ENCODE assay signal across 13 cellular contexts in genomic region chr17:62725791-62726249, GRCh38.
DNase-seq lines count a peak whose midpoint lies in the region; ATAC-seq, FAIRE-seq and TF ChIP-seq lines count a peak whose summit lies in the region.
"Had no signal": no experiment of that assay in that cellular context is flagged by ENCODE, and none has a peak within 500 bp of the region (broad histone marks: within the 10 kb centered on the region; RNA-seq: fewer than 3 reads in every experiment).

No MANE protein-coding gene starts in this region.

- peak overlapping the region in 4 of 8 donors; percentile 9 to 86 (median 59) for H3K4me3 Mint-ChIP-seq in CD4-positive, alpha-beta memory T cell
- H3K4me3 Mint-ChIP-seq: CD14-positive monocyte; stimulated activated naive B cell treated with anti-CD40 and anti-IgM and Interleukin-4, amounts not matched to agents 10 μg/mL and 1 μg/mL and 100 μg/mL, for 72 hours had no signal

- H3K4me2 ChIP-seq in K562 (ENCODE audit: insufficient read depth, low read length): no peak overlapping the region

- peak overlapping the region; percentile 42 to 100 (median 95) for H3K27ac Mint-ChIP-seq in CD4-positive, alpha-beta memory T cell
- H3K27ac Mint-ChIP-seq: T-helper 2 cell treated with Interferon-gamma antibody and Interleukin-4, amounts not matched to agents 5 μg/mL and 100 μg/mL, for 36 hours had no signal

- H3K27me3 ChIP-seq in CD4-positive, alpha-beta memory T cell (ENCODE audit: insufficient read depth, low read length): peaks cover 3% of the 10 kb centered on the region
- peaks cover 9 to 43% of the 10 kb centered on the region in 2 experiments; a peak in 3 of 5 replicates for H3K27me3 ChIP-seq in K562 (ENCODE audit: control insufficient read depth in 2 of 2, insufficient read depth in 2 of 2, low read length in 2 of 2)

- H3K36me3 Mint-ChIP-seq in CD4-positive, alpha-beta memory T cell: peaks cover 0 to 4% of the 10 kb centered on the region in 2 donors
- H3K36me3 Mint-ChIP-seq: CD14-positive monocyte had no signal

- H3K79me2 ChIP-seq in K562 (ENCODE audit: control insufficient read depth, insufficient read depth, low read length): no peaks in the 10 kb centered on the region

- CTCF ChIA-PET in CD4-positive, alpha-beta memory T cell (lab: Charles Lee; ENCODE audit: partially characterized antibody): no interaction called here
- CTCF ChIA-PET in K562 (lab: Yijun Ruan, JAX; ENCODE audit: low intra/inter-chr PET ratio): no interaction called here

- TF ChIP-seq EP300 in K562 (IDR thresholded peaks at IDR 0.05; ENCODE audit: low read length): no peak

- in situ Hi-C loops in K562 (cut with MboI): no loop called here

- H3K9ac ChIP-seq in K562 (ENCODE audit: insufficient read depth in 1 of 2, low read depth in 2 of 2, low read length in 2 of 2): no peak overlapping the region

- no peak for TF ChIP-seq RAD21 in K562 (CRISPR knock-in tag; conservative IDR thresholded peaks at IDR 0.05 in 1 of 2, IDR thresholded peaks at IDR 0.05 in 1 of 2)

- no peaks in the 10 kb centered on the region for H3K9me3 Mint-ChIP-seq in CD4-positive, alpha-beta memory T cell
- H3K9me3 Mint-ChIP-seq: T-helper 2 cell treated with Interferon-gamma antibody and Interleukin-4, amounts not matched to agents 5 μg/mL and 100 μg/mL, for 36 hours had no signal

- WGBS in K562 (ENCODE audit: insufficient coverage, low coverage, missing lambda C conversion rate): 0% methylated on average over 5 of the region's 5 CpGs

- H3K9me3 ChIP-seq in CD4-positive, alpha-beta memory T cell (ENCODE audit: control insufficient read depth in 1 of 2, low read length in 2 of 2): no peaks in the 10 kb centered on the region
- no peaks in the 10 kb centered on the region for H3K9me3 ChIP-seq in K562 (replicated peaks; ENCODE audit: control insufficient read depth, insufficient read depth, low read depth, low read length)
- no peaks in the 10 kb centered on the region for H3K9me3 ChIP-seq in mucosa of descending colon

- no peak overlapping the region for H2AFZ ChIP-seq in K562 (ENCODE audit: low read depth, low read length)

- POLR2A ChIA-PET in CD4-positive, alpha-beta memory T cell (lab: Charles Lee; ENCODE audit: partially characterized antibody): interaction anchor here (2.4 kb wide), 1 partner anchor 22 kb away, joined by 10 read pairs; no protein-coding TSS in a partner anchor
- POLR2A ChIA-PET in K562 (lab: Yijun Ruan, JAX): interaction anchor here (0.6 kb wide), 1 partner anchor 15 kb away, joined by 4 read pairs; no protein-coding TSS in a partner anchor

- no peak overlapping the region for H3K4me3 ChIP-seq in CD4-positive, alpha-beta memory T cell (ENCODE audit: low read length in 2 of 2)
- no peak overlapping the region for H3K4me3 ChIP-seq in NB4 (ENCODE audit: low read depth, low read length)
- no peak overlapping the region for H3K4me3 ChIP-seq in K562
- no peak overlapping the region for H3K4me3 ChIP-seq in mucosa of descending colon

- intact Hi-C loops in CD4-positive, alpha-beta memory T cell (cut with micrococcal nuclease): no loop called here
- intact Hi-C loops in K562 (cut with micrococcal nuclease) (no loop called here), mucosa of descending colon (cut with DNase I, micrococcal nuclease) (no loop called here)

- H3K36me3 ChIP-seq in CD4-positive, alpha-beta memory T cell (ENCODE audit: insufficient read depth, low read length): no peaks in the 10 kb centered on the region
- H3K36me3 ChIP-seq in K562 (ENCODE audit: control insufficient read depth, insufficient read depth, low read length): no peaks in the 10 kb centered on the region
- H3K36me3 ChIP-seq in mucosa of descending colon (ENCODE audit: low read depth): no peaks in the 10 kb centered on the region

- TF ChIP-seq POLR2A in NB4 (IDR thresholded peaks at IDR 0.05; ENCODE audit: extremely low read depth, insufficient read length): no peak
- no peak for TF ChIP-seq POLR2A in K562 (conservative IDR thresholded peaks at IDR 0.05)

- peaks cover 29% of the 10 kb centered on the region for H3K4me1 ChIP-seq in CD4-positive, alpha-beta memory T cell (ENCODE audit: insufficient read depth, low read length)
- H3K4me1 ChIP-seq in K562 (replicated peaks in 1 of 2; ENCODE audit: control insufficient read depth in 2 of 2, insufficient read depth in 2 of 2, low read length in 2 of 2) (no peaks in the 10 kb centered on the region; a peak in 2 of 5 replicates), mucosa of descending colon (ENCODE audit: low read depth) (peaks cover 6% of the 10 kb centered on the region)

- no peak for DNase-seq in CD4-positive, alpha-beta memory T cell
- DNase-seq in NB4 (ENCODE audit: low read depth) (peak; percentile 32), K562 (ENCODE audit: extremely low read depth in 1 of 4, low spot score in 3 of 4) (no peak), mucosa of descending colon (peak in 1 of 3 donors; percentile 12), AML-193 (lab: John Stamatoyannopoulos, UW) (no peak), cerebellar nuclear complex (lab: John Stamatoyannopoulos, UW) (no peak), NCI-H2029 (lab: John Stamatoyannopoulos, UW) (no peak)
- DNase-seq: NCI-H1930; stimulated activated CD4-positive, alpha-beta T cell treated with anti-CD3 and anti-CD28 coated beads, Interleukin-1b, Interleukin-23, amount 100 ng/mL, for 48 hours; stimulated activated naive B cell treated with anti-CD40 and anti-IgM and Interleukin-4, amounts not matched to agents 10 μg/mL and 1 μg/mL and 100 μg/mL, for 72 hours had no signal

- peaks cover 0 to 4% of the 10 kb centered on the region in 2 donors for H3K27me3 Mint-ChIP-seq in CD4-positive, alpha-beta memory T cell

- ATAC-seq in K562 (no peak), mucosa of descending colon (peak; percentile 87), HG03378 (IDR thresholded peaks at IDR 0.05; ENCODE audit: unreplicated experiment) (no peak)

- no peak for TF ChIP-seq CTCF in NB4 (IDR thresholded peaks at IDR 0.05; ENCODE audit: low read depth, low read length)
- TF ChIP-seq CTCF in K562 (IDR thresholded peaks at IDR 0.05 in 2 of 3, conservative IDR thresholded peaks at IDR 0.05 in 1 of 3; ENCODE audit: insufficient read depth in 2 of 3, low read depth in 1 of 3, low read length in 3 of 3): no peak
- no peak for TF ChIP-seq CTCF in mucosa of descending colon (IDR thresholded peaks at IDR 0.05)

- H3K4me1 Mint-ChIP-seq in CD4-positive, alpha-beta memory T cell: peaks cover 18 to 33% (median 23%) of the 10 kb centered on the region in 4 donors

- H4K20me1 ChIP-seq in K562 (replicated peaks; ENCODE audit: control insufficient read depth, insufficient read depth, low read length): no peaks in the 10 kb centered on the region

- peak; percentile 23 for FAIRE-seq in K562 (lab: Jason Lieb, UNC)

- H3K9me1 ChIP-seq in K562 (ENCODE audit: control insufficient read depth, insufficient read depth, low read length): no peaks in the 10 kb centered on the region

- BruUV-seq in K562 (replicated peaks; lab: Mats Ljungman, UMichigan): no TSS peak

- H3K27ac ChIP-seq in CD4-positive, alpha-beta memory T cell (ENCODE audit: low read depth, low read length): peak overlapping the region; percentile 61
- no peak overlapping the region for H3K27ac ChIP-seq in K562 (ENCODE audit: extremely low read depth, low read depth, low read length)

TF ChIP-seq in K562, 482 proteins besides CTCF, POLR2A, EP300 and RAD21:
- no peak for TF ChIP-seq ZNF311 (CRISPR knock-in tag; IDR thresholded peaks at IDR 0.05)
- TF ChIP-seq CBFA2T3 (IDR thresholded peaks at IDR 0.05): no peak; the same call in 1 of the 2 replicates
- TF ChIP-seq ILK (tag; IDR thresholded peaks at IDR 0.05; ENCODE audit: borderline replicate concordance, low read depth): no peak
- TF ChIP-seq PCBP2 (IDR thresholded peaks at IDR 0.05; ENCODE audit: low read depth, low read length, poor library complexity, severe bottlenecking): no peak
- no peak for TF ChIP-seq CC2D1A (IDR thresholded peaks at IDR 0.05)
- TF ChIP-seq ZNF232 (CRISPR knock-in tag; IDR thresholded peaks at IDR 0.05): no peak
- TF ChIP-seq IRF9 (tag; IDR thresholded peaks at IDR 0.05): no peak
- TF ChIP-seq SIN3A (IDR thresholded peaks at IDR 0.05; ENCODE audit: borderline replicate concordance in 2 of 2, control insufficient read depth in 1 of 2, low read depth in 2 of 2, low read length in 2 of 2): no peak
- TF ChIP-seq RBM22 (IDR thresholded peaks at IDR 0.05; ENCODE audit: low read depth, low read length, poor library complexity, severe bottlenecking): no peak
- no peak for TF ChIP-seq ESRRA (IDR thresholded peaks at IDR 0.05; ENCODE audit: borderline replicate concordance, low read depth)
- TF ChIP-seq ZNF830 (CRISPR knock-in tag; IDR thresholded peaks at IDR 0.05): no peak
